ENCODE assay signal across 9 cellular contexts in genomic region chr15:92958105-92958504, GRCh38. TPM values are rescaled to one million over a fixed set of nuclear protein-coding genes. Genes with fewer than 3 reads are reported as not detected.
DNase-seq lines count a peak whose midpoint lies in the region; ATAC-seq lines count a peak whose summit lies in the region.
"Had no signal": no experiment of that assay in that cellular context is flagged by ENCODE, and none has a peak within 500 bp of the region (broad histone marks: within the 10 kb centered on the region; RNA-seq: fewer than 3 reads in every experiment).

No MANE protein-coding gene starts in this region.

- no peak for ATAC-seq in HG03039 (IDR thresholded peaks at IDR 0.05; ENCODE audit: unreplicated experiment)

- peak overlapping the region; percentile 7 for H3K27ac ChIP-seq in epithelial cell of prostate
- H3K27ac ChIP-seq: Peyer's patch had no signal

- DNase-seq in M059J (ENCODE audit: low read depth), result peak; percentile 60
- peak; percentile 21 for DNase-seq in activated CD8-positive, alpha-beta memory T cell treated with anti-CD3 and anti-CD28 coated beads, Interleukin-2, amount 50 U/mL, for 1 hour (ENCODE audit: extremely low read depth)
- peak; percentile 22 for DNase-seq in epithelial cell of prostate (ENCODE audit: low read depth, low spot score)
- peak; percentile 20 to 40 (median 38) for DNase-seq in stimulated activated CD4-positive, alpha-beta T cell treated with anti-CD3 and anti-CD28 coated beads, TNF-alpha, amount 100 ng/mL, for 48 hours (ENCODE audit: low read depth in 3 of 3)
- DNase-seq in foreskin melanocyte, result no peak
- no peak for DNase-seq in H4 (ENCODE audit: low spot score)
- no peak for DNase-seq in amygdala (lab: John Stamatoyannopoulos, UW)
- DNase-seq: Peyer's patch had no signal

RNA-seq across cellular contexts. Expression of gene CHD2, which starts 58.0 kb away (rescaled TPM):
- 29.2 and 35.0 TPM in 2 replicates for total RNA-seq in M059J (2014; rRNA removed; shearing (Covaris generic))
- 19.1 and 41.2 TPM in 2 replicates for total RNA-seq in H4 (2014; rRNA removed; shearing (Covaris generic))

Comparison
In these comparisons a context has a peak if more than half of its experiments do, and no peak if none do; other contexts are left out.
1. DNase-seq: peak in M059J (single experiment), activated CD8-positive, alpha-beta memory T cell treated with anti-CD3 and anti-CD28 coated beads, Interleukin-2, amount 50 U/mL, for 1 hour (single experiment), epithelial cell of prostate (single experiment) and stimulated activated CD4-positive, alpha-beta T cell treated with anti-CD3 and anti-CD28 coated beads, TNF-alpha, amount 100 ng/mL, for 48 hours (3 of 3); none in foreskin melanocyte (single experiment), H4 (single experiment) and amygdala (0 of 56).